In the genomic region with DNA sequence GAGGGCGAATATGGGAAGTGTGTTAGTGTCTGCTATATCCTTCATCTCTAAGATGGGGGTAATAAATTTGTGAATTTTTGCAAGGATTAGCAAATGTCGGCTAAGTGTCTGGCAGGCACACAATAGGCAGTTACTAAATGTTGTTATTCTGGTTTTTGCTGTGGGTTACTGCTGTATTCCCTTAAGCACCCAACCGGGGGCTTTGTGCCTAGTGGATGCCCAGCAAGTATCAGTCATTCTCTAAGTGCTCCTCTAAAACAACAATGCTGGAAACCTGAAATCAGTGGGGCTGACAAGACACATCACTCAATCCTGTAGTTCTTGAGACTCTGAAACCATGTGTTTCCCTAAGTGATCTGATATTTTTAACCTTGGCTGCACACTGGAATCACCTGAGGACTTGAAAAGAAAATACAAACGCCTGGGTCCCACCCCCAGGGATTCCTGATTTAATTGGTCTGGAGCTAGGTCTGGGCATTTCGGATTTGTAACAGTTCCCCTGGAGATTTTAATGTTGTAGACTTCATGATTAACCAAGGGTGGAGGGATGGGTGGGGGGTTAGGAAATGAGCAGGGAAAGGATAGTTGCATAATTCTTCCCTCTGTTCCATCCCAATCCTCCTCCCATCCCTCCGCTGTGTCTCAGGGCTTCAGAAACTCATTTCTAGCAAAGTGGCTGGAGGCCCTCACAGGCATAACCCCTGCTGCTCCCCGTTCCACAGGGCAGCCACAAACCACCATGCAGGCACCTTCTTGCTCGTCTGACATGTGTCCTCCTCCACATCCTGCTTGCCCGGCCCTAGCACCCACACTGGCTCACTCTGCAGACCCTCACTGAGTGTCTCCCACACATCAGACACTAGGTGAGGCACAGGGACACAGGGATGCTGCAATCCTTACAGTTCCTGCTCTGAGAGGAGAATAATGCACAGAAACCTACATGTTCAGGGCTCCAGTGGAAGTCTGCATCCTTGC, we compare ENCODE assay signal across 25 cellular contexts.
"Had no signal": no experiment of that assay in that cellular context is flagged by ENCODE, and none has a peak within 500 bp of the region (broad histone marks: within the 10 kb centered on the region; RNA-seq: fewer than 3 reads in every experiment).

No MANE protein-coding gene starts in this region.

- H3K4me3 ChIP-seq: colonic mucosa, dorsolateral prefrontal cortex, esophagus muscularis mucosa, hepatocyte, tibial artery had no signal

- H3K27ac Mint-ChIP-seq: activated CD8-positive, alpha-beta T cell treated with anti-CD3 and anti-CD28 coated beads, Interleukin-2, amount 10 ng/mL, durations not matched to agents 7 days and 5 days; activated T-cell treated with anti-CD3 and anti-CD28 coated beads, Interleukin-2, amount 50 U/mL, for 24 hours; activated T-helper 17 cell treated with anti-CD3 and anti-CD28 coated beads, Interleukin-2, amount 50 U/mL, for 72 hours; effector memory CD8-positive, alpha-beta T cell; immature natural killer cell; memory B cell; natural killer cell treated with Interleukin-12 subunit alpha and Interleukin-12 subunit beta and Interleukin-15 and Interleukin-18, amount 100 ng/mL, for 72 hours had no signal

- H3K36me3 ChIP-seq: colonic mucosa, esophagus muscularis mucosa, tibial artery had no signal

- H3K4me1 Mint-ChIP-seq: activated T-helper 17 cell treated with anti-CD3 and anti-CD28 coated beads, Interleukin-2, amount 50 U/mL, for 72 hours; immature natural killer cell; memory B cell had no signal

- H3K9me3 Mint-ChIP-seq: activated naive CD4-positive, alpha-beta T cell treated with anti-CD3 and anti-CD28 coated beads, Interleukin-2, amount 50 U/mL, for 72 hours; activated T-cell treated with anti-CD3 and anti-CD28 coated beads, Interleukin-2, amount 50 U/mL, for 24 hours; activated T-helper 17 cell treated with anti-CD3 and anti-CD28 coated beads, Interleukin-2, amount 50 U/mL, for 72 hours; effector memory CD8-positive, alpha-beta T cell; immature natural killer cell; memory B cell; natural killer cell treated with Interleukin-12 subunit alpha and Interleukin-12 subunit beta and Interleukin-15 and Interleukin-18, amount 100 ng/mL, for 72 hours had no signal

- H2AFZ ChIP-seq: hepatocyte had no signal

- DNase-seq: activated CD4-positive, alpha-beta T cell treated with anti-CD3 and anti-CD28 coated beads, Interleukin-2, amount 50 U/mL, for 1 hour; activated CD4-positive, CD25-positive, alpha-beta regulatory T cell treated with anti-CD3 and anti-CD28 coated beads, Interleukin-2, amount 50 U/mL, for 72 hours; activated CD8-positive, alpha-beta memory T cell treated with anti-CD3 and anti-CD28 coated beads, Interleukin-2, amount 50 U/mL, for 4 hours; activated CD8-positive, alpha-beta T cell treated with anti-CD3 and anti-CD28 coated beads, Interleukin-2, amount 10 ng/mL, durations not matched to agents 7 days and 5 days; activated T-cell treated with anti-CD3 and anti-CD28 coated beads, Interleukin-2, amount 50 U/mL, for 24 hours; colonic mucosa; dorsolateral prefrontal cortex; effector memory CD8-positive, alpha-beta T cell; glutamatergic neuron; immature natural killer cell; nucleus accumbens; posterior cingulate gyrus; small intestine; stimulated activated naive CD4-positive, alpha-beta T cell treated with Interleukin-2 at 50 U/mL for 16 hours; tibial artery had no signal

- FAIRE-seq: bronchial epithelial cell, frontal cortex, small intestine had no signal

- H3K27ac ChIP-seq: colonic mucosa, esophagus muscularis mucosa, hepatocyte, tibial artery, VCaP had no signal

- H3K36me3 Mint-ChIP-seq: activated naive CD4-positive, alpha-beta T cell treated with anti-CD3 and anti-CD28 coated beads, Interleukin-2, amount 50 U/mL, for 72 hours; immature natural killer cell; memory B cell; natural killer cell treated with Interleukin-12 subunit alpha and Interleukin-12 subunit beta and Interleukin-15 and Interleukin-18, amount 100 ng/mL, for 72 hours had no signal

- H3K9me3 ChIP-seq: colonic mucosa, esophagus muscularis mucosa, tibial artery had no signal

- H3K79me2 ChIP-seq: hepatocyte had no signal

- H3K4me3 Mint-ChIP-seq: activated CD8-positive, alpha-beta T cell treated with anti-CD3 and anti-CD28 coated beads, Interleukin-2, amount 10 ng/mL, durations not matched to agents 7 days and 5 days; activated T-cell treated with anti-CD3 and anti-CD28 coated beads, Interleukin-2, amount 50 U/mL, for 24 hours; activated T-helper 17 cell treated with anti-CD3 and anti-CD28 coated beads, Interleukin-2, amount 50 U/mL, for 72 hours; effector memory CD8-positive, alpha-beta T cell; immature natural killer cell; memory B cell; natural killer cell treated with Interleukin-12 subunit alpha and Interleukin-12 subunit beta and Interleukin-15 and Interleukin-18, amount 100 ng/mL, for 72 hours had no signal

- H3K4me2 ChIP-seq: hepatocyte had no signal

- ATAC-seq: activated CD8-positive, alpha-beta T cell treated with anti-CD3 and anti-CD28 coated beads, Interleukin-2, amount 10 ng/mL, durations not matched to agents 7 days and 5 days; activated naive CD4-positive, alpha-beta T cell treated with anti-CD3 and anti-CD28 coated beads, Interleukin-2, amount 50 U/mL, for 72 hours; activated T-helper 17 cell treated with anti-CD3 and anti-CD28 coated beads, Interleukin-2, amount 50 U/mL, for 72 hours; effector memory CD8-positive, alpha-beta T cell; natural killer cell treated with Interleukin-12 subunit alpha and Interleukin-12 subunit beta and Interleukin-15 and Interleukin-18, amount 100 ng/mL, for 72 hours; sciatic nerve had no signal

- H3K4me1 ChIP-seq: colonic mucosa, esophagus muscularis mucosa, tibial artery had no signal

- H3K27me3 ChIP-seq: colonic mucosa, dorsolateral prefrontal cortex, hepatocyte had no signal
